8 cellular contexts compared by ENCODE assay signal in genomic region chr15:30625436-30626193, GRCh38.
DNase-seq lines count a peak whose midpoint lies in the region; ATAC-seq and TF ChIP-seq lines count a peak whose summit lies in the region.
"Not testable (repeated sequence)": the region's sequence is repeated elsewhere in the genome, so short reads cannot be mapped to it uniquely, and the experiment has no call there.

TSS of gene ARHGAP11B (plus strand) at chr15:30626128.

- H3K36me3 Mint-ChIP-seq in WTC11; osteocyte (ENCODE audit: unreplicated experiment): not testable (repeated sequence)
- H3K36me3 Mint-ChIP-seq in stimulated activated naive CD8-positive, alpha-beta T cell treated with anti-CD3 and anti-CD28 coated beads, Interleukin-15, Interleukin-2, amounts not matched to agents 100 ng/mL and 50 ng/mL, for 24 hours (ENCODE audit: low read depth), result peaks cover 20% of the 10 kb centered on the region

- DNase-seq in Daoy (ENCODE audit: low read depth), result peak; percentile 96
- peak; percentile 94 for DNase-seq in WTC11 (ENCODE audit: low spot score)
- peak; percentile 98 for DNase-seq in brain microvascular endothelial cell
- peak; percentile 91 for DNase-seq in left ventricle myocardium superior
- peak; percentile 97 for DNase-seq in osteocyte (ENCODE audit: extremely low spot score, unreplicated experiment)

- H3K27me3 Mint-ChIP-seq in WTC11 (ENCODE audit: low read depth); osteocyte (ENCODE audit: unreplicated experiment); stimulated activated naive CD8-positive, alpha-beta T cell treated with anti-CD3 and anti-CD28 coated beads, Interleukin-15, Interleukin-2, amounts not matched to agents 100 ng/mL and 50 ng/mL, for 24 hours: not testable (repeated sequence)

- POLR2A ChIA-PET in WTC11 (lab: Charles Lee), result not testable (repeated sequence)

- peak within 1 kb of the TSS; percentile 75 for H3K4me3 ChIP-seq in brain microvascular endothelial cell (ENCODE audit: low read depth, low read length)

- not testable (repeated sequence) for H3K9me3 Mint-ChIP-seq in WTC11; osteocyte (ENCODE audit: unreplicated experiment); stimulated activated naive CD8-positive, alpha-beta T cell treated with anti-CD3 and anti-CD28 coated beads, Interleukin-15, Interleukin-2, amounts not matched to agents 100 ng/mL and 50 ng/mL, for 24 hours

- H3K27me3 ChIP-seq in brain microvascular endothelial cell (replicated peaks), result not testable (repeated sequence)

- H3K36me3 ChIP-seq in brain microvascular endothelial cell (replicated peaks), result not testable (repeated sequence)

- intact Hi-C loops in left ventricle myocardium superior (cut with micrococcal nuclease), result not testable (repeated sequence)

- peak within 1 kb of the TSS; percentile 99 for H3K27ac Mint-ChIP-seq in WTC11
- peak within 1 kb of the TSS; percentile 99 for H3K27ac Mint-ChIP-seq in osteocyte (ENCODE audit: unreplicated experiment)
- H3K27ac Mint-ChIP-seq in stimulated activated naive CD8-positive, alpha-beta T cell treated with anti-CD3 and anti-CD28 coated beads, Interleukin-15, Interleukin-2, amounts not matched to agents 100 ng/mL and 50 ng/mL, for 24 hours, result peak within 1 kb of the TSS; percentile 98

- CTCF ChIA-PET in WTC11 (lab: Charles Lee), result interaction anchor here (0.6 kb wide), 1 partner anchor 1989 kb away, joined by 3 read pairs; no protein-coding TSS in a partner anchor

- ATAC-seq in GM21515 (IDR thresholded peaks at IDR 0.05; ENCODE audit: unreplicated experiment) (peak; percentile 92), HG03571 (IDR thresholded peaks at IDR 0.05; ENCODE audit: unreplicated experiment) (peak; percentile 80), WTC11 (peak; percentile 94), left ventricle myocardium superior (peak; percentile 98)

- in situ Hi-C loops in brain microvascular endothelial cell (cut with HindIII; ENCODE audit: low pct_ligation_motif_present, low sequenced_read_pairs), result not testable (repeated sequence)

- TF ChIP-seq CTCF in WTC11 (IDR thresholded peaks at IDR 0.05); osteocyte (IDR thresholded peaks at IDR 0.05): not testable (repeated sequence)
- peak; percentile 2 for TF ChIP-seq CTCF in brain microvascular endothelial cell (IDR thresholded peaks at IDR 0.05; ENCODE audit: low read depth, low read length, missing control alignments)

- H3K4me1 Mint-ChIP-seq in WTC11, result peaks cover 11% of the 10 kb centered on the region
- peaks cover 25% of the 10 kb centered on the region for H3K4me1 Mint-ChIP-seq in osteocyte (ENCODE audit: unreplicated experiment)
- peaks cover 12% of the 10 kb centered on the region for H3K4me1 Mint-ChIP-seq in stimulated activated naive CD8-positive, alpha-beta T cell treated with anti-CD3 and anti-CD28 coated beads, Interleukin-15, Interleukin-2, amounts not matched to agents 100 ng/mL and 50 ng/mL, for 24 hours (ENCODE audit: low read depth)

- H3K4me3 Mint-ChIP-seq in WTC11 (peak within 1 kb of the TSS; percentile 99), osteocyte (ENCODE audit: unreplicated experiment) (peak within 1 kb of the TSS; percentile 99)
- H3K4me3 Mint-ChIP-seq in stimulated activated naive CD8-positive, alpha-beta T cell treated with anti-CD3 and anti-CD28 coated beads, Interleukin-15, Interleukin-2, amounts not matched to agents 100 ng/mL and 50 ng/mL, for 24 hours, result peak within 1 kb of the TSS; percentile 99

- peak within 1 kb of the TSS; percentile 93 for H3K27ac ChIP-seq in brain microvascular endothelial cell

TF ChIP-seq in WTC11, 78 proteins besides CTCF, POLR2A, EP300 and RAD21:
- TF ChIP-seq MYBL2 (CRISPR knock-in tag; IDR thresholded peaks at IDR 0.05) (peak; percentile 98), MAX (CRISPR knock-in tag; IDR thresholded peaks at IDR 0.05) (peak; percentile 44; the same call in 1 of the 2 replicates)

Comparison
In these comparisons a context has a peak if more than half of its experiments do, and no peak if none do; other contexts are left out.
1. Peak in every context shown above with its lines: DNase-seq, ATAC-seq, H3K4me3 ChIP-seq and H3K27ac ChIP-seq.